In the genomic region with DNA sequence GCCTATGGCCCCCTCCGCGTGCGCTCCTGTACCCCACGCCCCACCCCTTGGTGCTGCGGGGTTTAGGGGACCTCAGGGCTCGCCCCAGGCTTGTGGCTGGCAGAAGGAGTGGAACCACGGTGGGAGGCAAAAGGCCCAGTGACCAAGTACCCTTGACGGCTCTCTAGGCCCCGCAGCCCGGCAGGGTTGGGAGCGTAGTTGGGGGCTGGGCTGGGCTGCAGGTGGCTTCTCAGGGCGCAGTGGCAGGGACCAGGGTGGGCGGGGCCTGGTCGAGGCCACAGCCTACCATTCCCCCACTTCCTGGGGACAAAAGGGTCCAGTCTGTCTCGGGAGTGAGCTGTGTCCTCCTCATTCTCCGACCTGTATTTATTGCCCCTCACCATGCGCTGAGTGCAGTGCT, we compare ENCODE assay signal across 24 cellular contexts.
"Had no signal": no experiment of that assay in that cellular context is flagged by ENCODE, and none has a peak within 500 bp of the region (broad histone marks: within the 10 kb centered on the region; RNA-seq: fewer than 3 reads in every experiment).

No MANE protein-coding gene starts in this region.

- H3K9me3 ChIP-seq: SJSA1 had no signal

- H3K4me3 ChIP-seq: K562, SJSA1 had no signal

- H3K27ac Mint-ChIP-seq: activated B cell treated with CpG ODN at 0.5 μM for 24 hours; activated CD4-positive, alpha-beta T cell treated with anti-CD3 and anti-CD28 coated beads, Interleukin-2, amount 10 ng/mL, durations not matched to agents 24 days and 14 days; activated CD8-positive, alpha-beta memory T cell treated with anti-CD3 and anti-CD28 coated beads, Interleukin-2, amount 10 ng/mL, durations not matched to agents 7 days and 5 days; activated naive CD4-positive, alpha-beta T cell treated with anti-CD3 and anti-CD28 coated beads, Interleukin-2, amount 50 U/mL, for 24 hours; activated T-cell treated with anti-CD3 and anti-CD28 coated beads, Interleukin-2, amount 50 U/mL, for 24 hours; activated T-helper 1 cell treated with anti-CD3 and anti-CD28 coated beads, Interleukin-12 subunit alpha, Interleukin-12 subunit beta, Interleukin-2, Interleukin-4 antibody, amounts not matched to agents 30 ng/mL and 10 ng/mL and 1 ng/mL, durations not matched to agents 14 hours and 24 hours and 36 hours; T-helper 1 cell treated with Interleukin-12 subunit alpha and Interleukin-12 subunit beta and Interleukin-4 antibody, amounts not matched to agents 30 μg/mL and 1 μg/mL, for 36 hours had no signal

- H3K9me3 Mint-ChIP-seq: activated B cell treated with CpG ODN at 0.5 μM for 24 hours; activated CD4-positive, alpha-beta T cell treated with anti-CD3 and anti-CD28 coated beads, Interleukin-2, amount 10 ng/mL, durations not matched to agents 24 days and 14 days; activated naive CD4-positive, alpha-beta T cell treated with anti-CD3 and anti-CD28 coated beads, Interleukin-2, amount 50 U/mL, for 24 hours; activated T-cell treated with anti-CD3 and anti-CD28 coated beads, Interleukin-2, amount 50 U/mL, for 24 hours; activated T-helper 1 cell treated with anti-CD3 and anti-CD28 coated beads, Interleukin-12 subunit alpha, Interleukin-12 subunit beta, Interleukin-2, Interleukin-4 antibody, amounts not matched to agents 30 ng/mL and 10 ng/mL and 1 ng/mL, durations not matched to agents 14 hours and 24 hours and 36 hours; T-helper 1 cell treated with Interleukin-12 subunit alpha and Interleukin-12 subunit beta and Interleukin-4 antibody, amounts not matched to agents 30 μg/mL and 1 μg/mL, for 36 hours had no signal

- H3K36me3 Mint-ChIP-seq: activated CD8-positive, alpha-beta memory T cell treated with anti-CD3 and anti-CD28 coated beads, Interleukin-2, amount 10 ng/mL, durations not matched to agents 7 days and 5 days; activated naive CD4-positive, alpha-beta T cell treated with anti-CD3 and anti-CD28 coated beads, Interleukin-2, amount 50 U/mL, for 24 hours had no signal

- DNase-seq: activated B cell treated with CpG ODN at 0.5 μM for 24 hours; activated CD4-positive, alpha-beta T cell treated with anti-CD3 and anti-CD28 coated beads for 1 hour; activated CD4-positive, alpha-beta T cell treated with anti-CD3 and anti-CD28 coated beads, Interleukin-2, amount 10 ng/mL, durations not matched to agents 24 days and 14 days; activated CD4-positive, alpha-beta T cell treated with anti-CD3 and anti-CD28 coated beads, Interleukin-2, amount 50 U/mL, for 48 hours; activated CD8-positive, alpha-beta memory T cell treated with anti-CD3 and anti-CD28 coated beads, Interleukin-2, amount 10 ng/mL, durations not matched to agents 7 days and 5 days; activated effector memory CD4-positive, alpha-beta T cell treated with Interleukin-2 at 50 U/mL for 16 hours; activated naive CD4-positive, alpha-beta T cell; activated T-cell treated with anti-CD3 and anti-CD28 coated beads, Interleukin-2, amount 50 U/mL, for 24 hours; Karpas-422; NCI-H1105 treated with DMSO at 0.1 percent for 48 hours; NCI-H146; NCI-H187 treated with DMSO at 0.1 percent for 48 hours; NCI-H2081 treated with DMSO at 0.1 percent for 48 hours; NCI-H2227 treated with DMSO at 0.1 percent for 48 hours; NCI-H446 treated with DMSO at 0.1 percent for 48 hours; NCI-H526 treated with DMSO at 0.1 percent for 48 hours; PC-3; SHP77 had no signal

- H3K36me3 ChIP-seq: SJSA1 had no signal

- H3K4me1 ChIP-seq: SJSA1 had no signal

- H3K4me3 Mint-ChIP-seq: activated B cell treated with CpG ODN at 0.5 μM for 24 hours; activated CD4-positive, alpha-beta T cell treated with anti-CD3 and anti-CD28 coated beads, Interleukin-2, amount 10 ng/mL, durations not matched to agents 24 days and 14 days; activated CD8-positive, alpha-beta memory T cell treated with anti-CD3 and anti-CD28 coated beads, Interleukin-2, amount 10 ng/mL, durations not matched to agents 7 days and 5 days; activated naive CD4-positive, alpha-beta T cell treated with anti-CD3 and anti-CD28 coated beads, Interleukin-2, amount 50 U/mL, for 24 hours; activated T-cell treated with anti-CD3 and anti-CD28 coated beads, Interleukin-2, amount 50 U/mL, for 24 hours; activated T-helper 1 cell treated with anti-CD3 and anti-CD28 coated beads, Interleukin-12 subunit alpha, Interleukin-12 subunit beta, Interleukin-2, Interleukin-4 antibody, amounts not matched to agents 30 ng/mL and 10 ng/mL and 1 ng/mL, durations not matched to agents 14 hours and 24 hours and 36 hours; T-helper 1 cell treated with Interleukin-12 subunit alpha and Interleukin-12 subunit beta and Interleukin-4 antibody, amounts not matched to agents 30 μg/mL and 1 μg/mL, for 36 hours had no signal

- H3K4me1 Mint-ChIP-seq: activated B cell treated with CpG ODN at 0.5 μM for 24 hours; activated CD4-positive, alpha-beta T cell treated with anti-CD3 and anti-CD28 coated beads, Interleukin-2, amount 10 ng/mL, durations not matched to agents 24 days and 14 days; activated CD8-positive, alpha-beta memory T cell treated with anti-CD3 and anti-CD28 coated beads, Interleukin-2, amount 10 ng/mL, durations not matched to agents 7 days and 5 days; activated naive CD4-positive, alpha-beta T cell treated with anti-CD3 and anti-CD28 coated beads, Interleukin-2, amount 50 U/mL, for 24 hours had no signal

- ATAC-seq: activated CD8-positive, alpha-beta memory T cell treated with anti-CD3 and anti-CD28 coated beads, Interleukin-2, amount 10 ng/mL, durations not matched to agents 7 days and 5 days; K562; PC-3; SK-N-SH treated with all-trans-retinoic acid at 6 μM for 48 hours had no signal

- H3K27ac ChIP-seq: SJSA1 had no signal
